In genomic region chr11:93784152-93784934, GRCh38 we compare ENCODE assay signal across 8 cellular contexts. TPM values are rescaled to one million over a fixed set of nuclear protein-coding genes. Genes with fewer than 3 reads are reported as not detected.
DNase-seq lines count a peak whose midpoint lies in the region; ATAC-seq and FAIRE-seq lines count a peak whose summit lies in the region.

Gene MED17 (plus strand): TSS chr11:93784282. CDS start chr11:93784514, 232 bp downstream.

- H3K27me3 ChIP-seq in endocrine pancreas (ENCODE audit: control insufficient read depth, insufficient read depth, low read length) (no peaks in the 10 kb centered on the region), mesenchymal stem cell (ENCODE audit: control insufficient read depth in 1 of 2, insufficient read depth in 1 of 2, low read length in 2 of 2) (no peaks in the 10 kb centered on the region)

- H3K4me1 ChIP-seq in endocrine pancreas (ENCODE audit: control insufficient read depth, insufficient read depth, low read length) (peaks cover 9% of the 10 kb centered on the region), mesenchymal stem cell (ENCODE audit: control insufficient read depth, insufficient read depth, low read depth, low read length) (peaks cover 5% of the 10 kb centered on the region)

- peak within 1 kb of the TSS; percentile 44 for H2BK120ac ChIP-seq in mesenchymal stem cell (ENCODE audit: low read depth, low read length)

- peak within 1 kb of the TSS; percentile 89 to 100 for H3K18ac ChIP-seq in mesenchymal stem cell (ENCODE audit: low read depth in 1 of 2, low read length in 2 of 2)

- FAIRE-seq in HTR-8/SVneo (lab: Jason Lieb, UNC) = peak; percentile 9

- peak within 1 kb of the TSS; percentile 98 to 100 for H3K4ac ChIP-seq in mesenchymal stem cell (ENCODE audit: low read depth in 1 of 2, low read length in 2 of 2)

- peak within 1 kb of the TSS; percentile 97 for H2AFZ ChIP-seq in mesenchymal stem cell (ENCODE audit: low read depth, low read length)

- H3K23ac ChIP-seq in mesenchymal stem cell (ENCODE audit: low read length in 2 of 2) = peak within 1 kb of the TSS in 1 of 2 experiments; percentile 90

- peak; percentile 87 for DNase-seq in Caki2 (ENCODE audit: low read depth)
- peak; percentile 95 for DNase-seq in HTR-8/SVneo (ENCODE audit: insufficient read length, low spot score)
- peak; percentile 87 for DNase-seq in NOMO-1 treated with DMSO at 0.1 percent for 48 hours (lab: John Stamatoyannopoulos, UW; ENCODE audit: unreplicated experiment)
- peak; percentile 53 to 74 (median 71) for DNase-seq in activated CD8-positive, alpha-beta memory T cell treated with anti-CD3 and anti-CD28 coated beads for 48 hours (ENCODE audit: low read depth in 2 of 3, low spot score in 2 of 3)
- peak; percentile 95 for DNase-seq in mesenchymal stem cell
- peak; percentile 78 for DNase-seq in stimulated activated CD8-positive, alpha-beta memory T cell treated with anti-CD3 and anti-CD28 coated beads, Interleukin-12 subunit alpha, Interleukin-12 subunit beta, amount 100 ng/mL, for 4 hours (ENCODE audit: low read depth)

- peak within 1 kb of the TSS; percentile 6 to 42 for H2BK12ac ChIP-seq in mesenchymal stem cell (ENCODE audit: low read length in 2 of 2)

- ATAC-seq in GM21367 (IDR thresholded peaks at IDR 0.05; ENCODE audit: unreplicated experiment) = peak; percentile 95

- peak within 1 kb of the TSS; percentile 12 for H2BK15ac ChIP-seq in mesenchymal stem cell (ENCODE audit: low read depth, poor library complexity, severe bottlenecking)

- H4K91ac ChIP-seq in mesenchymal stem cell (ENCODE audit: low read length) = peak within 1 kb of the TSS; percentile 93

- H3K79me1 ChIP-seq in mesenchymal stem cell (replicated peaks; ENCODE audit: low read length, poor library complexity, severe bottlenecking) = peaks cover 4% of the 10 kb centered on the region

- H3K36me3 ChIP-seq in endocrine pancreas (ENCODE audit: control insufficient read depth, insufficient read depth, low read length) = no peaks in the 10 kb centered on the region
- peaks cover 2 to 14% of the 10 kb centered on the region in 2 experiments for H3K36me3 ChIP-seq in mesenchymal stem cell (ENCODE audit: control insufficient read depth in 1 of 2, insufficient read depth in 2 of 2, low read depth in 1 of 2, low read length in 2 of 2)

- peak within 1 kb of the TSS; percentile 97 for H3K4me3 ChIP-seq in endocrine pancreas (ENCODE audit: control insufficient read depth, insufficient read depth, low read length)
- peak within 1 kb of the TSS; percentile 91 to 99 for H3K4me3 ChIP-seq in mesenchymal stem cell (ENCODE audit: insufficient read depth in 1 of 2, low read depth in 1 of 2, low read length in 2 of 2)

- H3K9me3 ChIP-seq in endocrine pancreas (ENCODE audit: control insufficient read depth, low read length) = no peaks in the 10 kb centered on the region
- H3K9me3 ChIP-seq in mesenchymal stem cell (ENCODE audit: control insufficient read depth, low read length) = no peaks in the 10 kb centered on the region

- H3K9ac ChIP-seq in endocrine pancreas (ENCODE audit: control insufficient read depth, insufficient read depth, low read length) = peak within 1 kb of the TSS; percentile 85
- H3K9ac ChIP-seq in mesenchymal stem cell (ENCODE audit: low read length) = peak within 1 kb of the TSS; percentile 97

- H4K8ac ChIP-seq in mesenchymal stem cell (ENCODE audit: low read length) = peak within 1 kb of the TSS; percentile 91

- H3K4me2 ChIP-seq in mesenchymal stem cell (ENCODE audit: low read length, poor library complexity, severe bottlenecking) = peak within 1 kb of the TSS; percentile 84

- H3K27ac ChIP-seq in mesenchymal stem cell (ENCODE audit: low read length, poor library complexity, severe bottlenecking) = peak within 1 kb of the TSS; percentile 99

- under 1% methylated on average over 67 of the region's 72 CpGs for WGBS in mesenchymal stem cell

- H3K14ac ChIP-seq in mesenchymal stem cell (ENCODE audit: low read length in 2 of 2) = peak within 1 kb of the TSS in 1 of 2 experiments; percentile 100

- H2AK5ac ChIP-seq in mesenchymal stem cell (ENCODE audit: low read length, severe bottlenecking) = peak within 1 kb of the TSS; percentile 61

- in situ Hi-C loops in Caki2 (cut with HindIII; ENCODE audit: low pct_unique_long_range_greater_than_20kb, low sequenced_read_pairs) = no loop called here

- H2BK5ac ChIP-seq in mesenchymal stem cell (ENCODE audit: low read depth, low read length, poor library complexity, severe bottlenecking) = peak within 1 kb of the TSS; percentile 96

RNA-seq across cellular contexts. Expression of gene MED17, which starts in this region (rescaled TPM):
- total RNA-seq in Caki2 (2014; rRNA removed; shearing (Covaris generic); ENCODE audit: low replicate concordance) = 19.3 and 25.8 TPM in 2 replicates
- polyA plus RNA-seq in mesenchymal stem cell (2013, experiment 1 of 2) = 15.4 TPM
- 18.2 TPM for polyA plus RNA-seq in mesenchymal stem cell (2013, experiment 2 of 2)

Comparison
In these comparisons a context has a peak if more than half of its experiments do, and no peak if none do; other contexts are left out.
1. Peak in every context shown above with its lines: DNase-seq, ATAC-seq, H3K4me3 ChIP-seq and H3K27ac ChIP-seq.